8 cellular contexts compared by ENCODE assay signal in genomic region chr11:111586305-111586915, GRCh38. TPM values are rescaled to one million over a fixed set of nuclear protein-coding genes. Genes with fewer than 3 reads are reported as not detected.
DNase-seq lines count a peak whose midpoint lies in the region; ATAC-seq, FAIRE-seq and TF ChIP-seq lines count a peak whose summit lies in the region.

No MANE protein-coding gene starts in this region.

- H3K9ac ChIP-seq in GM12878 (ENCODE audit: control insufficient read depth, insufficient read depth, low read length) = no peak overlapping the region

- SMC1A ChIA-PET in GM12878 (lab: Charles Lee; ENCODE audit: uncharacterized antibody, unreplicated experiment) = interaction anchor here (0.8 to 4.0 kb wide), 20 partner anchors 11 to 266 kb away, joined by 3 to 54 read pairs (median 4); partner anchors contain the start of gene SIK2

- H3K36me3 ChIP-seq in PC-9 (ENCODE audit: low read depth) = no peaks in the 10 kb centered on the region
- H3K36me3 ChIP-seq in GM12878 (ENCODE audit: control insufficient read depth in 2 of 2, insufficient read depth in 2 of 2, low read length in 1 of 2) = no peaks in the 10 kb centered on the region
- no peaks in the 10 kb centered on the region for H3K36me3 ChIP-seq in tibial nerve

- intact Hi-C loops in PC-9 (cut with micrococcal nuclease; ENCODE audit: unreplicated experiment) = loop anchor here (5.0 kb wide), 3 partner anchors 134 to 256 kb away; no protein-coding TSS in a partner anchor
- intact Hi-C loops in GM12878 (cut with micrococcal nuclease; ENCODE audit: unreplicated experiment) = loop anchor here (1.0 kb wide), 2 partner anchors 191 to 255 kb away; no protein-coding TSS in a partner anchor

- H3K4me3 ChIP-seq in PC-9 = no peak overlapping the region
- H3K4me3 ChIP-seq in GM12878 = no peak overlapping the region
- no peak overlapping the region for H3K4me3 ChIP-seq in tibial nerve

- H3K4me2 ChIP-seq in PC-9 (no peak overlapping the region), GM12878 (ENCODE audit: control insufficient read depth, insufficient read depth) (no peak overlapping the region)

- H3K79me2 ChIP-seq in PC-9 (ENCODE audit: low read depth) (no peaks in the 10 kb centered on the region), GM12878 (ENCODE audit: control insufficient read depth, insufficient read depth, low read length) (no peaks in the 10 kb centered on the region)

- no peaks in the 10 kb centered on the region for H3F3A ChIP-seq in PC-9 (ENCODE audit: insufficient read depth, low read depth)

- H4K20me1 ChIP-seq in PC-9 (ENCODE audit: insufficient read depth) (no peaks in the 10 kb centered on the region), GM12878 (ENCODE audit: control insufficient read depth, insufficient read depth) (no peaks in the 10 kb centered on the region)

- TF ChIP-seq EP300 in GM12878 (IDR thresholded peaks at IDR 0.05; ENCODE audit: borderline replicate concordance in 1 of 2, control insufficient read depth in 1 of 2, low read depth in 2 of 2, low read length in 2 of 2) (no peak), tibial nerve (IDR thresholded peaks at IDR 0.05) (no peak)

- TF ChIP-seq CTCF in PC-9 (conservative IDR thresholded peaks at IDR 0.05) = peak; percentile 85
- peak; percentile 53 to 74 (median 67) for TF ChIP-seq CTCF in GM12878 (IDR thresholded peaks at IDR 0.05 in 2 of 3, conservative IDR thresholded peaks at IDR 0.05 in 1 of 3; ENCODE audit: control insufficient read depth in 2 of 3, extremely low read depth in 1 of 3, insufficient read depth in 1 of 3, low read depth in 3 of 3, low read length in 3 of 3)
- TF ChIP-seq CTCF in tibial nerve (IDR thresholded peaks at IDR 0.05) = peak; percentile 42 to 58 (median 54)

- peak; percentile 39 for DNase-seq in NCI-H510A treated with DMSO at 0.1 percent for 48 hours (lab: John Stamatoyannopoulos, UW)
- no peak for DNase-seq in NCI-H510A (lab: John Stamatoyannopoulos, UW)
- DNase-seq in HPDE6-E6E7 (ENCODE audit: extremely low spot score) = peak; percentile 38
- DNase-seq in PC-9 = peak; percentile 21 to 56
- DNase-seq in GM12878 (ENCODE audit: low read depth, low spot score) = no peak
- DNase-seq in tibial nerve (ENCODE audit: low spot score in 2 of 2) = peak in 1 of 2 donors; percentile 71

- RAD21 ChIA-PET in GM12878 (lab: Charles Lee; ENCODE audit: unreplicated experiment) = interaction anchor here (0.9 to 7.3 kb wide), 10 partner anchors 11 to 256 kb away, joined by 3 to 65 read pairs (median 9); partner anchors contain the start of genes PPP2R1B and SIK2

- BruUV-seq in PC-9 (replicated peaks; lab: Mats Ljungman, UMichigan) = no TSS peak
- BruUV-seq in GM12878 (replicated peaks; lab: Mats Ljungman, UMichigan) = no TSS peak

- no peaks in the 10 kb centered on the region for H3K4me1 ChIP-seq in PC-9 (replicated peaks; ENCODE audit: insufficient read depth)
- no peaks in the 10 kb centered on the region; the same call in 1 of the 2 replicates for H3K4me1 ChIP-seq in GM12878 (ENCODE audit: control insufficient read depth, insufficient read depth, low read length)
- peaks cover 0 to 9% (median 0%) of the 10 kb centered on the region in 4 donors for H3K4me1 ChIP-seq in tibial nerve

- H3K27ac ChIP-seq in PC-9 = no peak overlapping the region
- H3K27ac ChIP-seq in GM12878 (ENCODE audit: control insufficient read depth, insufficient read depth) = no peak overlapping the region
- no peak overlapping the region for H3K27ac ChIP-seq in tibial nerve

- H3K9me3 ChIP-seq in PC-9 (ENCODE audit: insufficient read depth, low read depth) (no peaks in the 10 kb centered on the region), GM12878 (replicated peaks; ENCODE audit: control insufficient read depth, insufficient read depth, low read length) (no peaks in the 10 kb centered on the region), tibial nerve (no peaks in the 10 kb centered on the region)

- FAIRE-seq in GM12878 (lab: Jason Lieb, UNC) = peak; percentile 81
- FAIRE-seq in islet of Langerhans (lab: Jason Lieb, UNC) = peak; percentile 30

- TF ChIP-seq POLR2A in GM12878 (IDR thresholded peaks at IDR 0.05; ENCODE audit: low read depth, low read length) = no peak
- TF ChIP-seq POLR2A in tibial nerve (IDR thresholded peaks at IDR 0.05) = no peak

- CTCF ChIA-PET in PC-9 (lab: Charles Lee) (interaction anchor here (0.7 to 1.0 kb wide), 2 partner anchors 265 to 491 kb away, joined by 3 read pairs; no protein-coding TSS in a partner anchor), GM12878 (lab: Yijun Ruan, JAX) (interaction anchor here (0.7 to 6.3 kb wide), 36 partner anchors 9 to 694 kb away, joined by 3 to 94 read pairs (median 4); no protein-coding TSS in a partner anchor)

- H3K27me3 ChIP-seq in PC-9 (ENCODE audit: insufficient read depth, low read depth) (no peaks in the 10 kb centered on the region), GM12878 (replicated peaks in 1 of 2; ENCODE audit: control insufficient read depth in 2 of 2, insufficient read depth in 2 of 2, low read length in 1 of 2) (no peaks in the 10 kb centered on the region; a peak in 1 of 4 replicates), tibial nerve (no peaks in the 10 kb centered on the region)

- no peaks in the 10 kb centered on the region for H3K9me2 ChIP-seq in PC-9 (ENCODE audit: insufficient read depth)

- ATAC-seq in GM12878 = peak; percentile 84
- no peak for ATAC-seq in HG02884 (IDR thresholded peaks at IDR 0.05; ENCODE audit: unreplicated experiment)

- POLR2A ChIA-PET in PC-9 (lab: Charles Lee; ENCODE audit: unreplicated experiment) = no interaction called here
- POLR2A ChIA-PET in GM12878 (lab: Charles Lee) = interaction anchor here (1.4 to 1.5 kb wide), 2 partner anchors 12 to 190 kb away, joined by 4 to 5 read pairs; no protein-coding TSS in a partner anchor

- in situ Hi-C loops in GM12878 (cut with MboI) = no loop called here

- WGBS in GM12878 (ENCODE audit: insufficient coverage, insufficient replicate concordance, low lambda C conversion rate, missing lambda C conversion rate) = 6% methylated on average over 1 of the region's 1 CpG
- 3 to 9% methylated on average over 1 of the region's 1 CpG for WGBS in tibial nerve, 2 donors

- H2AFZ ChIP-seq in PC-9 (no peak overlapping the region), GM12878 (ENCODE audit: control insufficient read depth, low read depth, low read length) (no peak overlapping the region)

- peak; percentile 79 for TF ChIP-seq RAD21 in GM12878 (IDR thresholded peaks at IDR 0.05; ENCODE audit: insufficient read depth, low read depth, low read length)

RNA-seq across cellular contexts. Expression of gene SIK2, which starts 15.8 kb away (rescaled TPM):
- total RNA-seq in PC-9 (2021) (16.2 and 16.6 TPM in 2 replicates), GM12878 (2014; rRNA removed) (4.7 TPM in 2 replicates), GM12878 (2014; rRNA removed; fragmentation: Illumina TruSeq; extraction: Trizol) (3.5 and 3.7 TPM in 2 replicates), GM12878 (2021) (9.1 and 12.1 TPM in 2 replicates), tibial nerve (10 to 100 TPM; 19.7 to 27.6 (median 24.1) TPM)
- total RNA-seq in GM12878 (2013; cell fraction: nucleolus; rRNA removed) = 10.2 and 10.8 TPM in 2 replicates
- polyA plus RNA-seq in GM12878 (2011; ENCODE audit: low read depth) = 3.4 TPM
- polyA plus RNA-seq in GM12878 (2011; rRNA removed) (5.3 and 14.2 TPM in 2 replicates), GM12878 (2014; fragmentation: Illumina TruSeq; extraction: Trizol) (5.1 and 9.1 TPM in 2 replicates), GM12878 (2014; fragmentation: Nextera tagmentation; extraction: Ambion mirVana) (1 to 10 TPM in 1 of 2 experiments, under 1 TPM in 1; 0.97 to 1.1 TPM), GM12878 (2014; rRNA removed) (4.2 TPM in 2 replicates), GM12878 (2016; fragmentation: Nextera tagmentation; extraction: Ambion mirVana) (1 to 10 TPM; 4.0 to 5.5 TPM)
- 6.9 and 11.5 TPM in 2 replicates for polyA plus RNA-seq in GM12878 (2011; cell fraction: cytosol; rRNA removed)
- 9.7 and 12.5 TPM in 2 replicates for polyA plus RNA-seq in GM12878 (2011; cell fraction: nucleus; rRNA removed)
- polyA plus RNA-seq in GM12878 (2012) = 4.9 and 5.9 TPM in 2 replicates
- polyA minus RNA-seq in GM12878 (2011; rRNA and poly(A)+ RNA removed) = 9.8 and 15.1 TPM in 2 replicates
- 3.5 and 4.2 TPM in 2 replicates for polyA minus RNA-seq in GM12878 (2011; cell fraction: cytosol; rRNA and poly(A)+ RNA removed)
- 4.7 and 7.8 TPM in 2 replicates for polyA minus RNA-seq in GM12878 (2011; cell fraction: nucleus; rRNA and poly(A)+ RNA removed)

RNA-seq across cellular contexts. Expression of gene LAYN, which starts 45.9 kb away (rescaled TPM):
- total RNA-seq in PC-9 (2021) (19.9 and 22.2 TPM in 2 replicates), GM12878 (2014; rRNA removed) (not detected in 2 replicates), GM12878 (2014; rRNA removed; fragmentation: Illumina TruSeq; extraction: Trizol) (not detected in 2 replicates), GM12878 (2021) (0.11 TPM in 1 of 2 replicates, not detected in the other), tibial nerve (10 to 100 TPM in 1 of 4 donors, 1 to 10 TPM in 3; 4.6 to 20.1 (median 5.2) TPM)
- total RNA-seq in GM12878 (2013; cell fraction: nucleolus; rRNA removed) = 3.2 and 3.7 TPM in 2 replicates
- 0.47 TPM for polyA plus RNA-seq in GM12878 (2011; ENCODE audit: low read depth)
- polyA plus RNA-seq in GM12878 (2011; rRNA removed) (0.14 TPM in 1 of 2 replicates, not detected in the other), GM12878 (2014; fragmentation: Illumina TruSeq; extraction: Trizol) (0.10 TPM in 1 of 2 replicates, not detected in the other), GM12878 (2014; fragmentation: Nextera tagmentation; extraction: Ambion mirVana) (not detected), GM12878 (2014; rRNA removed) (not detected in 2 replicates), GM12878 (2016; fragmentation: Nextera tagmentation; extraction: Ambion mirVana) (under 1 TPM in 1 of 2 experiments, not detected in 1; 0.06 TPM)
- polyA plus RNA-seq in GM12878 (2011; cell fraction: cytosol; rRNA removed) = 0.01 TPM in 1 of 2 replicates, not detected in the other
- 0.13 TPM in 1 of 2 replicates, not detected in the other for polyA plus RNA-seq in GM12878 (2011; cell fraction: nucleus; rRNA removed)
- 0.17 TPM in 1 of 2 replicates, not detected in the other for polyA plus RNA-seq in GM12878 (2012)
- polyA minus RNA-seq in GM12878 (2011; rRNA and poly(A)+ RNA removed) = not detected in 2 replicates
- not detected in 2 replicates for polyA minus RNA-seq in GM12878 (2011; cell fraction: cytosol; rRNA and poly(A)+ RNA removed)
- not detected in 2 replicates for polyA minus RNA-seq in GM12878 (2011; cell fraction: nucleus; rRNA and poly(A)+ RNA removed)

Comparison
In these comparisons a context has a peak if more than half of its experiments do, and no peak if none do; other contexts are left out.
1. DNase-seq: peak in NCI-H510A treated with DMSO at 0.1 percent for 48 hours (single experiment), HPDE6-E6E7 (single experiment) and PC-9 (2 of 2); none in NCI-H510A (single experiment) and GM12878 (single experiment).
2. Peak in every context shown above with its lines, with median percentiles within 50 percentile points of each other: CTCF ChIP-seq.